Comparison of ENCODE assay signal across 2 cellular contexts in the genomic region with DNA sequence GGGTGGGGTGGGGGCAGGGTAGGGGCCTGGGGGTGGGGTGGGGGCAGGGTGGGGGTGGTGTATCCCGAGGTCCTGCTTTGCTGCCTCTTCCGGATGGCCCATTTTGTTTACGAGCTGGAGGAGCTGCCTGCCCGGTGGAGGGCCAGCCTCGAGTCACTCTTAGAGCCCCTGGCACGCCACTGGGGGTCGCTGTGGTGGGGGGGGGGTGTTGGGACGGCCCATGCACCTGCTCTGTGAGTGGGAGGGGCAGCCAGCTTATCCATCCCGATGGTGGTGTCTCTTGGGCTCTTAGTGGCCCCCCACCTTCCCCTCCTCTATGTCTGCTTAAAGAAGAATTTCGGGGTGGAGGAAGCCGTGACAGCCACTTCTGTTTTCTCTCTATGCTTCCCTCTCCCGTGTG.
TF ChIP-seq lines count a peak whose summit lies in the region.

No MANE protein-coding gene starts in this region.

TF ChIP-seq in GM23338, 12 proteins besides CTCF, POLR2A, EP300 and RAD21:
- TF ChIP-seq, protein P1, sequence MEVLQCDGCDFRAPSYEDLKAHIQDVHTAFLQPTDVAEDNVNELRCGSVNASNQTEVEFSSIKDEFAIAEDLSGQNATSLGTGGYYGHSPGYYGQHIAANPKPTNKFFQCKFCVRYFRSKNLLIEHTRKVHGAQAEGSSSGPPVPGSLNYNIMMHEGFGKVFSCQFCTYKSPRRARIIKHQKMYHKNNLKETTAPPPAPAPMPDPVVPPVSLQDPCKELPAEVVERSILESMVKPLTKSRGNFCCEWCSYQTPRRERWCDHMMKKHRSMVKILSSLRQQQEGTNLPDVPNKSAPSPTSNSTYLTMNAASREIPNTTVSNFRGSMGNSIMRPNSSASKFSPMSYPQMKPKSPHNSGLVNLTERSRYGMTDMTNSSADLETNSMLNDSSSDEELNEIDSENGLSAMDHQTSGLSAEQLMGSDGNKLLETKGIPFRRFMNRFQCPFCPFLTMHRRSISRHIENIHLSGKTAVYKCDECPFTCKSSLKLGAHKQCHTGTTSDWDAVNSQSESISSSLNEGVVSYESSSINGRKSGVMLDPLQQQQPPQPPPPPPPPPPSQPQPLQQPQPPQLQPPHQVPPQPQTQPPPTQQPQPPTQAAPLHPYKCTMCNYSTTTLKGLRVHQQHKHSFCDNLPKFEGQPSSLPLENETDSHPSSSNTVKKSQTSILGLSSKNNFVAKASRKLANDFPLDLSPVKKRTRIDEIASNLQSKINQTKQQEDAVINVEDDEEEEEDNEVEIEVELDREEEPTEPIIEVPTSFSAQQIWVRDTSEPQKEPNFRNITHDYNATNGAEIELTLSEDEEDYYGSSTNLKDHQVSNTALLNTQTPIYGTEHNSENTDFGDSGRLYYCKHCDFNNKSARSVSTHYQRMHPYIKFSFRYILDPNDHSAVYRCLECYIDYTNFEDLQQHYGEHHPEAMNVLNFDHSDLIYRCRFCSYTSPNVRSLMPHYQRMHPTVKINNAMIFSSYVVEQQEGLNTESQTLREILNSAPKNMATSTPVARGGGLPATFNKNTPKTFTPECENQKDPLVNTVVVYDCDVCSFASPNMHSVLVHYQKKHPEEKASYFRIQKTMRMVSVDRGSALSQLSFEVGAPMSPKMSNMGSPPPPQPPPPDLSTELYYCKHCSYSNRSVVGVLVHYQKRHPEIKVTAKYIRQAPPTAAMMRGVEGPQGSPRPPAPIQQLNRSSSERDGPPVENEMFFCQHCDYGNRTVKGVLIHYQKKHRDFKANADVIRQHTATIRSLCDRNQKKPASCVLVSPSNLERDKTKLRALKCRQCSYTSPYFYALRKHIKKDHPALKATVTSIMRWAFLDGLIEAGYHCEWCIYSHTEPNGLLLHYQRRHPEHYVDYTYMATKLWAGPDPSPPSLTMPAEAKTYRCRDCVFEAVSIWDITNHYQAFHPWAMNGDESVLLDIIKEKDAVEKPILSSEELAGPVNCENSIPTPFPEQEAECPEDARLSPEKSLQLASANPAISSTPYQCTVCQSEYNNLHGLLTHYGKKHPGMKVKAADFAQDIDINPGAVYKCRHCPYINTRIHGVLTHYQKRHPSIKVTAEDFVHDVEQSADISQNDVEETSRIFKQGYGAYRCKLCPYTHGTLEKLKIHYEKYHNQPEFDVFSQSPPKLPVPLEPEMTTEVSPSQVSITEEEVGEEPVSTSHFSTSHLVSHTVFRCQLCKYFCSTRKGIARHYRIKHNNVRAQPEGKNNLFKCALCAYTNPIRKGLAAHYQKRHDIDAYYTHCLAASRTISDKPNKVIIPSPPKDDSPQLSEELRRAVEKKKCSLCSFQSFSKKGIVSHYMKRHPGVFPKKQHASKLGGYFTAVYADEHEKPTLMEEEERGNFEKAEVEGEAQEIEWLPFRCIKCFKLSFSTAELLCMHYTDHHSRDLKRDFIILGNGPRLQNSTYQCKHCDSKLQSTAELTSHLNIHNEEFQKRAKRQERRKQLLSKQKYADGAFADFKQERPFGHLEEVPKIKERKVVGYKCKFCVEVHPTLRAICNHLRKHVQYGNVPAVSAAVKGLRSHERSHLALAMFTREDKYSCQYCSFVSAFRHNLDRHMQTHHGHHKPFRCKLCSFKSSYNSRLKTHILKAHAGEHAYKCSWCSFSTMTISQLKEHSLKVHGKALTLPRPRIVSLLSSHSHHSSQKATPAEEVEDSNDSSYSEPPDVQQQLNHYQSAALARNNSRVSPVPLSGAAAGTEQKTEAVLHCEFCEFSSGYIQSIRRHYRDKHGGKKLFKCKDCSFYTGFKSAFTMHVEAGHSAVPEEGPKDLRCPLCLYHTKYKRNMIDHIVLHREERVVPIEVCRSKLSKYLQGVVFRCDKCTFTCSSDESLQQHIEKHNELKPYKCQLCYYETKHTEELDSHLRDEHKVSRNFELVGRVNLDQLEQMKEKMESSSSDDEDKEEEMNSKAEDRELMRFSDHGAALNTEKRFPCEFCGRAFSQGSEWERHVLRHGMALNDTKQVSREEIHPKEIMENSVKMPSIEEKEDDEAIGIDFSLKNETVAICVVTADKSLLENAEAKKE (CRISPR knock-in tag; IDR thresholded peaks at IDR 0.05), result no peak
- TF ChIP-seq EZH2phosphoT487 (IDR thresholded peaks at IDR 0.05; ENCODE audit: unreplicated experiment), result no peak
- no peak for TF ChIP-seq NANOG (IDR thresholded peaks at IDR 0.05; ENCODE audit: borderline replicate concordance)
- TF ChIP-seq POLR2AphosphoS5 (IDR thresholded peaks at IDR 0.05; ENCODE audit: low read depth), result no peak

TF ChIP-seq in HepG2, 621 proteins besides CTCF, POLR2A, EP300 and RAD21:
- TF ChIP-seq, protein P2, sequence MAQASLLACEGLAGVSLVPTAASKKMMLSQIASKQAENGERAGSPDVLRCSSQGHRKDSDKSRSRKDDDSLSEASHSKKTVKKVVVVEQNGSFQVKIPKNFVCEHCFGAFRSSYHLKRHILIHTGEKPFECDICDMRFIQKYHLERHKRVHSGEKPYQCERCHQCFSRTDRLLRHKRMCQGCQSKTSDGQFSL (CRISPR knock-in tag; IDR thresholded peaks at IDR 0.05), result peak; percentile 100
- TF ChIP-seq, protein P3, sequence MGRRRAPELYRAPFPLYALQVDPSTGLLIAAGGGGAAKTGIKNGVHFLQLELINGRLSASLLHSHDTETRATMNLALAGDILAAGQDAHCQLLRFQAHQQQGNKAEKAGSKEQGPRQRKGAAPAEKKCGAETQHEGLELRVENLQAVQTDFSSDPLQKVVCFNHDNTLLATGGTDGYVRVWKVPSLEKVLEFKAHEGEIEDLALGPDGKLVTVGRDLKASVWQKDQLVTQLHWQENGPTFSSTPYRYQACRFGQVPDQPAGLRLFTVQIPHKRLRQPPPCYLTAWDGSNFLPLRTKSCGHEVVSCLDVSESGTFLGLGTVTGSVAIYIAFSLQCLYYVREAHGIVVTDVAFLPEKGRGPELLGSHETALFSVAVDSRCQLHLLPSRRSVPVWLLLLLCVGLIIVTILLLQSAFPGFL (CRISPR knock-in tag; IDR thresholded peaks at IDR 0.05), result no peak
- TF ChIP-seq ZNF230 (CRISPR knock-in tag; IDR thresholded peaks at IDR 0.05) (no peak), ZNF589 (CRISPR knock-in tag; conservative IDR thresholded peaks at IDR 0.05) (no peak), ZFP36 (IDR thresholded peaks at IDR 0.05; ENCODE audit: borderline replicate concordance, low read depth, low read length, partially characterized antibody) (no peak), ZNF431 (CRISPR knock-in tag; IDR thresholded peaks at IDR 0.05; ENCODE audit: borderline replicate concordance, low read depth) (no peak), STAG1 (CRISPR knock-in tag; IDR thresholded peaks at IDR 0.05) (0 out of 2 replicates have a peak, but pooled peaks have one; percentile 11), MEIS2 (CRISPR knock-in tag; IDR thresholded peaks at IDR 0.05) (no peak), HNRNPUL1 (IDR thresholded peaks at IDR 0.05; ENCODE audit: low read depth, low read length) (no peak), ZNF670 (CRISPR knock-in tag; IDR thresholded peaks at IDR 0.05; ENCODE audit: borderline replicate concordance) (no peak), FLYWCH1 (CRISPR knock-in tag; IDR thresholded peaks at IDR 0.05) (no peak), ASH2L (IDR thresholded peaks at IDR 0.05; ENCODE audit: insufficient read length, low read depth, low read length) (no peak)
- TF ChIP-seq, protein P4, sequence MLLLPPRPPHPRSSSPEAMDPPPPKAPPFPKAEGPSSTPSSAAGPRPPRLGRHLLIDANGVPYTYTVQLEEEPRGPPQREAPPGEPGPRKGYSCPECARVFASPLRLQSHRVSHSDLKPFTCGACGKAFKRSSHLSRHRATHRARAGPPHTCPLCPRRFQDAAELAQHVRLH (CRISPR knock-in tag; IDR thresholded peaks at IDR 0.05; ENCODE audit: borderline replicate concordance, low read depth), result no peak
- TF ChIP-seq, protein P5, sequence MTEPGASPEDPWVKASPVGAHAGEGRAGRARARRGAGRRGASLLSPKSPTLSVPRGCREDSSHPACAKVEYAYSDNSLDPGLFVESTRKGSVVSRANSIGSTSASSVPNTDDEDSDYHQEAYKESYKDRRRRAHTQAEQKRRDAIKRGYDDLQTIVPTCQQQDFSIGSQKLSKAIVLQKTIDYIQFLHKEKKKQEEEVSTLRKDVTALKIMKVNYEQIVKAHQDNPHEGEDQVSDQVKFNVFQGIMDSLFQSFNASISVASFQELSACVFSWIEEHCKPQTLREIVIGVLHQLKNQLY (CRISPR knock-in tag; IDR thresholded peaks at IDR 0.05), result no peak
- TF ChIP-seq, protein P6, sequence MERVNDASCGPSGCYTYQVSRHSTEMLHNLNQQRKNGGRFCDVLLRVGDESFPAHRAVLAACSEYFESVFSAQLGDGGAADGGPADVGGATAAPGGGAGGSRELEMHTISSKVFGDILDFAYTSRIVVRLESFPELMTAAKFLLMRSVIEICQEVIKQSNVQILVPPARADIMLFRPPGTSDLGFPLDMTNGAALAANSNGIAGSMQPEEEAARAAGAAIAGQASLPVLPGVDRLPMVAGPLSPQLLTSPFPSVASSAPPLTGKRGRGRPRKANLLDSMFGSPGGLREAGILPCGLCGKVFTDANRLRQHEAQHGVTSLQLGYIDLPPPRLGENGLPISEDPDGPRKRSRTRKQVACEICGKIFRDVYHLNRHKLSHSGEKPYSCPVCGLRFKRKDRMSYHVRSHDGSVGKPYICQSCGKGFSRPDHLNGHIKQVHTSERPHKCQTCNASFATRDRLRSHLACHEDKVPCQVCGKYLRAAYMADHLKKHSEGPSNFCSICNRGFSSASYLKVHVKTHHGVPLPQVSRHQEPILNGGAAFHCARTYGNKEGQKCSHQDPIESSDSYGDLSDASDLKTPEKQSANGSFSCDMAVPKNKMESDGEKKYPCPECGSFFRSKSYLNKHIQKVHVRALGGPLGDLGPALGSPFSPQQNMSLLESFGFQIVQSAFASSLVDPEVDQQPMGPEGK (CRISPR knock-in tag; IDR thresholded peaks at IDR 0.05), result 0 out of 2 replicates have a peak, but pooled peaks have one; percentile 22
